In the genomic region with DNA sequence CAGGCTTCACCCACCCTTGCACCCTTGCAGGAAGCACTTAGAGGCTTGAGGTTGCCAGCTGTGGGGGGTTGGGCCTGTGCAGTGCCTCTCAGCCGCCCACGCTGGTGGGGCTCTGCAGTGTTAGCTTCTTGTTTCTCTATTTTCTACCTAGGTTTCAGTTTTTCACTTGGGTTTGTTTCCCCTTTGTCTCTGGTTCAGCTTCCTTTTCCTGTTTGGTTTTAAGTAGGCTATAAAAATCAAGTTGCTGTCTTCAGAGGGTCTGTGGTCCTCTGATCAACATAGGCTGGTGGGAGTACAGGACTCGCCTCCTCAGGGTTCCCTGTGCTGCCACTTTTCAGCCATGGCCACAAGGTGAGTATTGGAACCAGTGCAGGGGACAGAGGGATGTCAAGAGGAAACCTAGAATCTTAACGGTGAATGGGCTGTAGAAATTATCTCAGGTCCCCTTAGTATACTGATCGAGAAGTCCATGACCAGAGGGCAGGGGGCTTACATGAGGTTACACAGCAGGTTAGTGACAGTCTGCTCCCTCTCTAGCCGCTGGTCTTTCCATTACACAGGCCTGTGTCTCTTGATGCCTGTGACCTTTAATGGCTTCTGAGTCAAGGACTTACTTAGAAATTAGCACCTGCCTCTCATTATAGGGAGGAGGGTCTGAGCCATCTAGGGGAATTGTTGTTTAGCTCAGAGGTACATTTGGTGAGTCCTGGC, we compare ENCODE assay signal across 1 cellular context.
TF ChIP-seq lines count a peak whose summit lies in the region.

A gene with protein sequence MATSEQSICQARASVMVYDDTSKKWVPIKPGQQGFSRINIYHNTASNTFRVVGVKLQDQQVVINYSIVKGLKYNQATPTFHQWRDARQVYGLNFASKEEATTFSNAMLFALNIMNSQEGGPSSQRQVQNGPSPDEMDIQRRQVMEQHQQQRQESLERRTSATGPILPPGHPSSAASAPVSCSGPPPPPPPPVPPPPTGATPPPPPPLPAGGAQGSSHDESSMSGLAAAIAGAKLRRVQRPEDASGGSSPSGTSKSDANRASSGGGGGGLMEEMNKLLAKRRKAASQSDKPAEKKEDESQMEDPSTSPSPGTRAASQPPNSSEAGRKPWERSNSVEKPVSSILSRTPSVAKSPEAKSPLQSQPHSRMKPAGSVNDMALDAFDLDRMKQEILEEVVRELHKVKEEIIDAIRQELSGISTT (plus strand): TSS at position 262 of the 711 bp plus-strand sequence. CDS start 79 bp downstream, at position 341.

TF ChIP-seq in GM12878, 131 proteins besides CTCF, POLR2A, EP300 and RAD21 (continued from another document and continues in another):
- TF ChIP-seq SIX5 (IDR thresholded peaks at IDR 0.05; ENCODE audit: low read depth, low read length, severe bottlenecking) (no peak), RAD51 (IDR thresholded peaks at IDR 0.05) (no peak), YBX1 (IDR thresholded peaks at IDR 0.05) (no peak), CEBPB (IDR thresholded peaks at IDR 0.05; ENCODE audit: borderline replicate concordance in 1 of 2, low read depth in 2 of 2, low read length in 2 of 2) (no peak), WRNIP1 (IDR thresholded peaks at IDR 0.05; ENCODE audit: borderline replicate concordance, low read depth, low read length) (no peak), HDAC6 (IDR thresholded peaks at IDR 0.05; ENCODE audit: unreplicated experiment) (no peak), YY1 (IDR thresholded peaks at IDR 0.05; ENCODE audit: low read depth, low read length) (peak; percentile 49; the same call in 1 of the 2 replicates), EZH2 (IDR thresholded peaks at IDR 0.05; ENCODE audit: borderline replicate concordance, control insufficient read depth, low read depth, low read length) (no peak), STAT3 (IDR thresholded peaks at IDR 0.05; ENCODE audit: low read depth, low read length) (no peak), SP1 (IDR thresholded peaks at IDR 0.05; ENCODE audit: low read depth, low read length) (peak; percentile 82), EGR1 (IDR thresholded peaks at IDR 0.05; ENCODE audit: borderline replicate concordance in 1 of 2, low read depth in 2 of 2, low read length in 2 of 2) (peak; percentile 46 to 100), JUNB (IDR thresholded peaks at IDR 0.05) (no peak), NFIC (IDR thresholded peaks at IDR 0.05; ENCODE audit: low read depth, low read length) (peak; percentile 31; the same call in 1 of the 2 replicates), TCF7 (IDR thresholded peaks at IDR 0.05; ENCODE audit: borderline replicate concordance) (no peak), ZBED1 (IDR thresholded peaks at IDR 0.05; ENCODE audit: borderline replicate concordance) (no peak), ZNF622 (IDR thresholded peaks at IDR 0.05) (no peak), JUND (IDR thresholded peaks at IDR 0.05; ENCODE audit: low read depth, low read length) (no peak), SMAD5 (IDR thresholded peaks at IDR 0.05; ENCODE audit: low read depth) (peak; percentile 30; the same call in 1 of the 2 replicates), CHD1 (IDR thresholded peaks at IDR 0.05; ENCODE audit: low read depth, low read length) (0 out of 2 replicates have a peak, but pooled peaks have one; percentile 37), SREBF1 (IDR thresholded peaks at IDR 0.05; ENCODE audit: low read length) (no peak), ZNF24 (IDR thresholded peaks at IDR 0.05) (peak; percentile 29; the same call in 1 of the 2 replicates), ETV6 (conservative IDR thresholded peaks at IDR 0.05 in 1 of 2, IDR thresholded peaks at IDR 0.05 in 1 of 2; ENCODE audit: borderline replicate concordance in 1 of 2, low read depth in 1 of 2) (peak; percentile 72 to 99; a peak in 2 of 4 replicates)
- TF ChIP-seq, protein P1, sequence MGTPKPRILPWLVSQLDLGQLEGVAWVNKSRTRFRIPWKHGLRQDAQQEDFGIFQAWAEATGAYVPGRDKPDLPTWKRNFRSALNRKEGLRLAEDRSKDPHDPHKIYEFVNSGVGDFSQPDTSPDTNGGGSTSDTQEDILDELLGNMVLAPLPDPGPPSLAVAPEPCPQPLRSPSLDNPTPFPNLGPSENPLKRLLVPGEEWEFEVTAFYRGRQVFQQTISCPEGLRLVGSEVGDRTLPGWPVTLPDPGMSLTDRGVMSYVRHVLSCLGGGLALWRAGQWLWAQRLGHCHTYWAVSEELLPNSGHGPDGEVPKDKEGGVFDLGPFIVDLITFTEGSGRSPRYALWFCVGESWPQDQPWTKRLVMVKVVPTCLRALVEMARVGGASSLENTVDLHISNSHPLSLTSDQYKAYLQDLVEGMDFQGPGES (IDR thresholded peaks at IDR 0.05): no peak
- TF ChIP-seq, protein P2, sequence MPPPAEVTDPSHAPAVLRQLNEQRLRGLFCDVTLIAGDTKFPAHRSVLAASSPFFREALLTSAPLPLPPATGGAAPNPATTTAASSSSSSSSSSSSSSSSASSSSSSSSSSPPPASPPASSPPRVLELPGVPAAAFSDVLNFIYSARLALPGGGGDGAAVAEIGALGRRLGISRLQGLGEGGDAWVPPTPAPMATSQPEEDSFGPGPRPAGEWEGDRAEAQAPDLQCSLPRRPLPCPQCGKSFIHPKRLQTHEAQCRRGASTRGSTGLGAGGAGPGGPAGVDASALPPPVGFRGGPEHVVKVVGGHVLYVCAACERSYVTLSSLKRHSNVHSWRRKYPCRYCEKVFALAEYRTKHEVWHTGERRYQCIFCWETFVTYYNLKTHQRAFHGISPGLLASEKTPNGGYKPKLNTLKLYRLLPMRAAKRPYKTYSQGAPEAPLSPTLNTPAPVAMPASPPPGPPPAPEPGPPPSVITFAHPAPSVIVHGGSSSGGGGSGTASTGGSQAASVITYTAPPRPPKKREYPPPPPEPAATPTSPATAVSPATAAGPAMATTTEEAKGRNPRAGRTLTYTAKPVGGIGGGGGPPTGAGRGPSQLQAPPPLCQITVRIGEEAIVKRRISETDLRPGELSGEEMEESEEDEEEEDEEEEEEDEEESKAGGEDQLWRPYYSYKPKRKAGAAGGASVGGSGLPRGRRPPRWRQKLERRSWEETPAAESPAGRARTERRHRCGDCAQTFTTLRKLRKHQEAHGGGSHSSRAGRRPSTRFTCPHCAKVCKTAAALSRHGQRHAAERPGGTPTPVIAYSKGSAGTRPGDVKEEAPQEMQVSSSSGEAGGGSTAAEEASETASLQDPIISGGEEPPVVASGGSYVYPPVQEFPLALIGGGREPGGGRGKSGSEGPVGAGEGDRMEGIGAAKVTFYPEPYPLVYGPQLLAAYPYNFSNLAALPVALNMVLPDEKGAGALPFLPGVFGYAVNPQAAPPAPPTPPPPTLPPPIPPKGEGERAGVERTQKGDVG (CRISPR knock-in tag; IDR thresholded peaks at IDR 0.05): no peak
- TF ChIP-seq, protein P3, sequence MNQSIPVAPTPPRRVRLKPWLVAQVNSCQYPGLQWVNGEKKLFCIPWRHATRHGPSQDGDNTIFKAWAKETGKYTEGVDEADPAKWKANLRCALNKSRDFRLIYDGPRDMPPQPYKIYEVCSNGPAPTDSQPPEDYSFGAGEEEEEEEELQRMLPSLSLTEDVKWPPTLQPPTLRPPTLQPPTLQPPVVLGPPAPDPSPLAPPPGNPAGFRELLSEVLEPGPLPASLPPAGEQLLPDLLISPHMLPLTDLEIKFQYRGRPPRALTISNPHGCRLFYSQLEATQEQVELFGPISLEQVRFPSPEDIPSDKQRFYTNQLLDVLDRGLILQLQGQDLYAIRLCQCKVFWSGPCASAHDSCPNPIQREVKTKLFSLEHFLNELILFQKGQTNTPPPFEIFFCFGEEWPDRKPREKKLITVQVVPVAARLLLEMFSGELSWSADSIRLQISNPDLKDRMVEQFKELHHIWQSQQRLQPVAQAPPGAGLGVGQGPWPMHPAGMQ (IDR thresholded peaks at IDR 0.05; ENCODE audit: borderline replicate concordance): no peak
- TF ChIP-seq, protein P4, sequence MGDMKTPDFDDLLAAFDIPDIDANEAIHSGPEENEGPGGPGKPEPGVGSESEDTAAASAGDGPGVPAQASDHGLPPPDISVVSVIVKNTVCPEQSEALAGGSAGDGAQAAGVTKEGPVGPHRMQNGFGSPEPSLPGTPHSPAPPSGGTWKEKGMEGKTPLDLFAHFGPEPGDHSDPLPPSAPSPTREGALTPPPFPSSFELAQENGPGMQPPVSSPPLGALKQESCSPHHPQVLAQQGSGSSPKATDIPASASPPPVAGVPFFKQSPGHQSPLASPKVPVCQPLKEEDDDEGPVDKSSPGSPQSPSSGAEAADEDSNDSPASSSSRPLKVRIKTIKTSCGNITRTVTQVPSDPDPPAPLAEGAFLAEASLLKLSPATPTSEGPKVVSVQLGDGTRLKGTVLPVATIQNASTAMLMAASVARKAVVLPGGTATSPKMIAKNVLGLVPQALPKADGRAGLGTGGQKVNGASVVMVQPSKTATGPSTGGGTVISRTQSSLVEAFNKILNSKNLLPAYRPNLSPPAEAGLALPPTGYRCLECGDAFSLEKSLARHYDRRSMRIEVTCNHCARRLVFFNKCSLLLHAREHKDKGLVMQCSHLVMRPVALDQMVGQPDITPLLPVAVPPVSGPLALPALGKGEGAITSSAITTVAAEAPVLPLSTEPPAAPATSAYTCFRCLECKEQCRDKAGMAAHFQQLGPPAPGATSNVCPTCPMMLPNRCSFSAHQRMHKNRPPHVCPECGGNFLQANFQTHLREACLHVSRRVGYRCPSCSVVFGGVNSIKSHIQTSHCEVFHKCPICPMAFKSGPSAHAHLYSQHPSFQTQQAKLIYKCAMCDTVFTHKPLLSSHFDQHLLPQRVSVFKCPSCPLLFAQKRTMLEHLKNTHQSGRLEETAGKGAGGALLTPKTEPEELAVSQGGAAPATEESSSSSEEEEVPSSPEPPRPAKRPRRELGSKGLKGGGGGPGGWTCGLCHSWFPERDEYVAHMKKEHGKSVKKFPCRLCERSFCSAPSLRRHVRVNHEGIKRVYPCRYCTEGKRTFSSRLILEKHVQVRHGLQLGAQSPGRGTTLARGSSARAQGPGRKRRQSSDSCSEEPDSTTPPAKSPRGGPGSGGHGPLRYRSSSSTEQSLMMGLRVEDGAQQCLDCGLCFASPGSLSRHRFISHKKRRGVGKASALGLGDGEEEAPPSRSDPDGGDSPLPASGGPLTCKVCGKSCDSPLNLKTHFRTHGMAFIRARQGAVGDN (IDR thresholded peaks at IDR 0.05): peak; percentile 86
- TF ChIP-seq, protein P5, sequence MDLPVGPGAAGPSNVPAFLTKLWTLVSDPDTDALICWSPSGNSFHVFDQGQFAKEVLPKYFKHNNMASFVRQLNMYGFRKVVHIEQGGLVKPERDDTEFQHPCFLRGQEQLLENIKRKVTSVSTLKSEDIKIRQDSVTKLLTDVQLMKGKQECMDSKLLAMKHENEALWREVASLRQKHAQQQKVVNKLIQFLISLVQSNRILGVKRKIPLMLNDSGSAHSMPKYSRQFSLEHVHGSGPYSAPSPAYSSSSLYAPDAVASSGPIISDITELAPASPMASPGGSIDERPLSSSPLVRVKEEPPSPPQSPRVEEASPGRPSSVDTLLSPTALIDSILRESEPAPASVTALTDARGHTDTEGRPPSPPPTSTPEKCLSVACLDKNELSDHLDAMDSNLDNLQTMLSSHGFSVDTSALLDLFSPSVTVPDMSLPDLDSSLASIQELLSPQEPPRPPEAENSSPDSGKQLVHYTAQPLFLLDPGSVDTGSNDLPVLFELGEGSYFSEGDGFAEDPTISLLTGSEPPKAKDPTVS (IDR thresholded peaks at IDR 0.05; ENCODE audit: low read depth, low read length): no peak
- TF ChIP-seq, protein P6, sequence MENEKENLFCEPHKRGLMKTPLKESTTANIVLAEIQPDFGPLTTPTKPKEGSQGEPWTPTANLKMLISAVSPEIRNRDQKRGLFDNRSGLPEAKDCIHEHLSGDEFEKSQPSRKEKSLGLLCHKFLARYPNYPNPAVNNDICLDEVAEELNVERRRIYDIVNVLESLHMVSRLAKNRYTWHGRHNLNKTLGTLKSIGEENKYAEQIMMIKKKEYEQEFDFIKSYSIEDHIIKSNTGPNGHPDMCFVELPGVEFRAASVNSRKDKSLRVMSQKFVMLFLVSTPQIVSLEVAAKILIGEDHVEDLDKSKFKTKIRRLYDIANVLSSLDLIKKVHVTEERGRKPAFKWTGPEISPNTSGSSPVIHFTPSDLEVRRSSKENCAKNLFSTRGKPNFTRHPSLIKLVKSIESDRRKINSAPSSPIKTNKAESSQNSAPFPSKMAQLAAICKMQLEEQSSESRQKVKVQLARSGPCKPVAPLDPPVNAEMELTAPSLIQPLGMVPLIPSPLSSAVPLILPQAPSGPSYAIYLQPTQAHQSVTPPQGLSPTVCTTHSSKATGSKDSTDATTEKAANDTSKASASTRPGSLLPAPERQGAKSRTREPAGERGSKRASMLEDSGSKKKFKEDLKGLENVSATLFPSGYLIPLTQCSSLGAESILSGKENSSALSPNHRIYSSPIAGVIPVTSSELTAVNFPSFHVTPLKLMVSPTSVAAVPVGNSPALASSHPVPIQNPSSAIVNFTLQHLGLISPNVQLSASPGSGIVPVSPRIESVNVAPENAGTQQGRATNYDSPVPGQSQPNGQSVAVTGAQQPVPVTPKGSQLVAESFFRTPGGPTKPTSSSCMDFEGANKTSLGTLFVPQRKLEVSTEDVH (IDR thresholded peaks at IDR 0.05; ENCODE audit: low read depth, partially characterized antibody): no peak
- TF ChIP-seq, protein P7, sequence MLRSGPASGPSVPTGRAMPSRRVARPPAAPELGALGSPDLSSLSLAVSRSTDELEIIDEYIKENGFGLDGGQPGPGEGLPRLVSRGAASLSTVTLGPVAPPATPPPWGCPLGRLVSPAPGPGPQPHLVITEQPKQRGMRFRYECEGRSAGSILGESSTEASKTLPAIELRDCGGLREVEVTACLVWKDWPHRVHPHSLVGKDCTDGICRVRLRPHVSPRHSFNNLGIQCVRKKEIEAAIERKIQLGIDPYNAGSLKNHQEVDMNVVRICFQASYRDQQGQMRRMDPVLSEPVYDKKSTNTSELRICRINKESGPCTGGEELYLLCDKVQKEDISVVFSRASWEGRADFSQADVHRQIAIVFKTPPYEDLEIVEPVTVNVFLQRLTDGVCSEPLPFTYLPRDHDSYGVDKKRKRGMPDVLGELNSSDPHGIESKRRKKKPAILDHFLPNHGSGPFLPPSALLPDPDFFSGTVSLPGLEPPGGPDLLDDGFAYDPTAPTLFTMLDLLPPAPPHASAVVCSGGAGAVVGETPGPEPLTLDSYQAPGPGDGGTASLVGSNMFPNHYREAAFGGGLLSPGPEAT (IDR thresholded peaks at IDR 0.05; ENCODE audit: low read depth): peak; percentile 64; the same call in 1 of the 2 replicates
- TF ChIP-seq, protein P8, sequence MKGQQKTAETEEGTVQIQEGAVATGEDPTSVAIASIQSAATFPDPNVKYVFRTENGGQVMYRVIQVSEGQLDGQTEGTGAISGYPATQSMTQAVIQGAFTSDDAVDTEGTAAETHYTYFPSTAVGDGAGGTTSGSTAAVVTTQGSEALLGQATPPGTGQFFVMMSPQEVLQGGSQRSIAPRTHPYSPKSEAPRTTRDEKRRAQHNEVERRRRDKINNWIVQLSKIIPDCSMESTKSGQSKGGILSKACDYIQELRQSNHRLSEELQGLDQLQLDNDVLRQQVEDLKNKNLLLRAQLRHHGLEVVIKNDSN (IDR thresholded peaks at IDR 0.05; ENCODE audit: borderline replicate concordance, extremely low read length, insufficient read depth, low read depth, low read length): no peak
